15 cellular contexts compared by ENCODE assay signal in genomic region chr17:56173958-56174357, GRCh38. TPM values are rescaled to one million over a fixed set of nuclear protein-coding genes. Genes with fewer than 3 reads are reported as not detected.
DNase-seq lines count a peak whose midpoint lies in the region; ATAC-seq, FAIRE-seq and TF ChIP-seq lines count a peak whose summit lies in the region.
"Had no signal": no experiment of that assay in that cellular context is flagged by ENCODE, and none has a peak within 500 bp of the region (broad histone marks: within the 10 kb centered on the region; RNA-seq: fewer than 3 reads in every experiment).

No MANE protein-coding gene starts in this region.

- no peak overlapping the region for H2AK5ac ChIP-seq in mesenchymal stem cell (ENCODE audit: low read length, severe bottlenecking)

- H3K79me1 ChIP-seq in mesenchymal stem cell (replicated peaks; ENCODE audit: low read length, poor library complexity, severe bottlenecking) = no peaks in the 10 kb centered on the region

- no peak overlapping the region for H3K18ac ChIP-seq in mesenchymal stem cell (ENCODE audit: low read depth in 1 of 2, low read length in 2 of 2)

- WGBS in mesenchymal stem cell = 0% methylated on average over 1 of the region's 1 CpG
- 9 to 17% methylated on average over 1 of the region's 1 CpG for WGBS in pancreas, 2 donors

- no peak overlapping the region for H4K8ac ChIP-seq in mesenchymal stem cell (ENCODE audit: low read length)

- no peaks in the 10 kb centered on the region for H3K36me3 ChIP-seq in mesenchymal stem cell (ENCODE audit: control insufficient read depth in 1 of 2, insufficient read depth in 2 of 2, low read depth in 1 of 2, low read length in 2 of 2)
- H3K36me3 ChIP-seq in pancreas = no peaks in the 10 kb centered on the region

- H2BK12ac ChIP-seq in mesenchymal stem cell (ENCODE audit: low read length in 2 of 2) = no peak overlapping the region

- no peak overlapping the region for H4K91ac ChIP-seq in mesenchymal stem cell (ENCODE audit: low read length)

- no peak overlapping the region for H3K4me2 ChIP-seq in mesenchymal stem cell (ENCODE audit: low read length, poor library complexity, severe bottlenecking)

- H3K4me3 ChIP-seq in mesenchymal stem cell (ENCODE audit: insufficient read depth in 1 of 2, low read depth in 1 of 2, low read length in 2 of 2) = no peak overlapping the region
- H3K4me3 ChIP-seq in pancreas = no peak overlapping the region

- peak; percentile 9; the same call in 2 of the 3 replicates for ATAC-seq in SK-N-SH treated with all-trans-retinoic acid at 6 μM for 48 hours
- no peak for ATAC-seq in pancreas
- ATAC-seq: stimulated activated effector memory CD8-positive, alpha-beta T cell treated with anti-CD3 and anti-CD28 coated beads, Interleukin-12 subunit alpha, Interleukin-12 subunit beta, amount 100 ng/mL, for 72 hours had no signal

- H2BK5ac ChIP-seq in mesenchymal stem cell (ENCODE audit: low read depth, low read length, poor library complexity, severe bottlenecking) = no peak overlapping the region

- DNase-seq in HT-29 (ENCODE audit: low spot score) (peak; percentile 24), mesenchymal stem cell (peak; percentile 3), NCI-H774 (lab: John Stamatoyannopoulos, UW) (no peak), pancreas (no peak), COLO829 (ENCODE audit: low spot score) (no peak)
- no peak for DNase-seq in activated T-cell treated with anti-CD3 and anti-CD28 coated beads, Interleukin-2, amount 50 U/mL, for 48 hours
- DNase-seq: activated CD4-positive, alpha-beta T cell treated with anti-CD3 and anti-CD28 coated beads for 48 hours; AML-193; NCI-H1930; stimulated activated CD4-positive, alpha-beta T cell treated with anti-CD3 and anti-CD28 coated beads, Interleukin-4, amount 100 ng/mL, for 1 hour; SW 1271 had no signal

- H3K4me1 ChIP-seq in mesenchymal stem cell (ENCODE audit: control insufficient read depth, insufficient read depth, low read depth, low read length) (peaks cover 2% of the 10 kb centered on the region), pancreas (no peaks in the 10 kb centered on the region)

- H2BK120ac ChIP-seq in mesenchymal stem cell (ENCODE audit: low read depth, low read length) = no peak overlapping the region

- no peak for TF ChIP-seq CTCF in C4-2B (conservative IDR thresholded peaks at IDR 0.05)
- no peak for TF ChIP-seq CTCF in pancreas (IDR thresholded peaks at IDR 0.05)

- no peak for FAIRE-seq in pancreas (lab: Jason Lieb, UNC)

- no peak overlapping the region for H3K23ac ChIP-seq in mesenchymal stem cell (ENCODE audit: low read length in 2 of 2)

- H3K27ac ChIP-seq in C4-2B (peak overlapping the region; percentile 73), mesenchymal stem cell (ENCODE audit: low read length, poor library complexity, severe bottlenecking) (no peak overlapping the region), pancreas (no peak overlapping the region)

- no peak overlapping the region for H2BK15ac ChIP-seq in mesenchymal stem cell (ENCODE audit: low read depth, poor library complexity, severe bottlenecking)

- H3K4ac ChIP-seq in mesenchymal stem cell (ENCODE audit: low read depth in 1 of 2, low read length in 2 of 2) = no peak overlapping the region

- H3K14ac ChIP-seq in mesenchymal stem cell (ENCODE audit: low read length in 2 of 2) = no peak overlapping the region

- no peak overlapping the region for H2AFZ ChIP-seq in mesenchymal stem cell (ENCODE audit: low read depth, low read length)

- no peak overlapping the region for H3K9ac ChIP-seq in mesenchymal stem cell (ENCODE audit: low read length)

- H3K27me3 ChIP-seq in mesenchymal stem cell (ENCODE audit: control insufficient read depth in 1 of 2, insufficient read depth in 1 of 2, low read length in 2 of 2) (no peaks in the 10 kb centered on the region), pancreas (no peaks in the 10 kb centered on the region)

- H3K9me3 ChIP-seq in mesenchymal stem cell (ENCODE audit: control insufficient read depth, low read length) (no peaks in the 10 kb centered on the region), pancreas (no peaks in the 10 kb centered on the region)

- intact Hi-C loops in pancreas (cut with DNase I) = no loop called here

TF ChIP-seq in SK-N-SH treated with all-trans-retinoic acid at 6 μM for 48 hours, 23 proteins besides CTCF, POLR2A, EP300 and RAD21:
- TF ChIP-seq TCF4 (CRISPR knock-in tag; IDR thresholded peaks at IDR 0.05; ENCODE audit: borderline replicate concordance) (no peak), ESRRG (CRISPR knock-in tag; IDR thresholded peaks at IDR 0.05) (no peak), ARNTL (CRISPR knock-in tag; IDR thresholded peaks at IDR 0.05; ENCODE audit: borderline replicate concordance, low read depth) (no peak), ZNF8 (CRISPR knock-in tag; IDR thresholded peaks at IDR 0.05) (no peak), SNAI2 (CRISPR knock-in tag; IDR thresholded peaks at IDR 0.05) (no peak), ZC3H10 (CRISPR knock-in tag; IDR thresholded peaks at IDR 0.05) (no peak), BACH2 (CRISPR knock-in tag; IDR thresholded peaks at IDR 0.05; ENCODE audit: borderline replicate concordance) (no peak), RARB (CRISPR knock-in tag; IDR thresholded peaks at IDR 0.05) (no peak), GLIS3 (CRISPR knock-in tag; IDR thresholded peaks at IDR 0.05) (no peak), CSDC2 (CRISPR knock-in tag; IDR thresholded peaks at IDR 0.05) (no peak), TSHZ2 (CRISPR knock-in tag; IDR thresholded peaks at IDR 0.05) (no peak), ZNF565 (CRISPR knock-in tag; conservative IDR thresholded peaks at IDR 0.05; ENCODE audit: low read depth) (no peak), PATZ1 (CRISPR knock-in tag; IDR thresholded peaks at IDR 0.05; ENCODE audit: borderline replicate concordance) (no peak)

RNA-seq across cellular contexts. Expression of gene ANKFN1, which starts 20.7 kb away (rescaled TPM):
- total RNA-seq in HT-29 (2014; rRNA removed; shearing (Covaris generic)) = 0.29 TPM in 1 of 2 replicates, not detected in the other
- polyA plus RNA-seq in mesenchymal stem cell (2013, experiment 1 of 2) = not detected
- not detected for polyA plus RNA-seq in mesenchymal stem cell (2013, experiment 2 of 2)
- under 1 TPM in 2 of 6 donors, not detected in 4; 0.16 to 0.20 TPM for total RNA-seq in pancreas
- under 1 TPM; 0.05 to 0.08 TPM for polyA plus RNA-seq in pancreas
- total RNA-seq: mononuclear cell had no signal

Comparison
In these comparisons a context has a peak if more than half of its experiments do, and no peak if none do; other contexts are left out.
1. DNase-seq: peak in HT-29 (single experiment) and mesenchymal stem cell (single experiment); none in NCI-H774 (single experiment), pancreas (0 of 6), activated T-cell treated with anti-CD3 and anti-CD28 coated beads, Interleukin-2, amount 50 U/mL, for 48 hours (0 of 2) and COLO829 (single experiment).